Comparison of ENCODE assay signal across 13 cellular contexts in genomic region chr14:98136019-98136418, GRCh38.
DNase-seq lines count a peak whose midpoint lies in the region; ATAC-seq and TF ChIP-seq lines count a peak whose summit lies in the region.
"Had no signal": no experiment of that assay in that cellular context is flagged by ENCODE, and none has a peak within 500 bp of the region (broad histone marks: within the 10 kb centered on the region; RNA-seq: fewer than 3 reads in every experiment).

No MANE protein-coding gene starts in this region.

- H3K27ac Mint-ChIP-seq in CD4-positive, alpha-beta T cell: peak overlapping the region; percentile 92
- peak overlapping the region; percentile 81 for H3K27ac Mint-ChIP-seq in activated CD8-positive, alpha-beta T cell treated with anti-CD3 and anti-CD28 coated beads, Interleukin-2, amount 10 ng/mL, durations not matched to agents 7 days and 5 days
- H3K27ac Mint-ChIP-seq in effector memory CD8-positive, alpha-beta T cell: peak overlapping the region; percentile 70 to 85

- H3K36me3 Mint-ChIP-seq in CD4-positive, alpha-beta T cell (ENCODE audit: low read depth): peaks cover 6% of the 10 kb centered on the region
- H3K36me3 Mint-ChIP-seq in activated CD8-positive, alpha-beta T cell treated with anti-CD3 and anti-CD28 coated beads, Interleukin-2, amount 10 ng/mL, durations not matched to agents 7 days and 5 days (ENCODE audit: low read depth): no peaks in the 10 kb centered on the region
- no peaks in the 10 kb centered on the region for H3K36me3 Mint-ChIP-seq in effector memory CD8-positive, alpha-beta T cell (ENCODE audit: insufficient read depth)

- CTCF ChIA-PET in CD4-positive, alpha-beta T cell (lab: Charles Lee): interaction anchor here (1.0 to 2.6 kb wide), 4 partner anchors 21 to 1136 kb away, joined by 3 to 8 read pairs (median 4); partner anchors contain the start of gene BCL11B
- CTCF ChIA-PET in activated CD8-positive, alpha-beta T cell treated with anti-CD3 and anti-CD28 coated beads, Interleukin-2, amount 10 ng/mL, durations not matched to agents 7 days and 5 days (lab: Charles Lee): interaction anchor here (0.8 to 13.2 kb wide), 16 partner anchors 15 to 1138 kb away, joined by 3 to 309 read pairs (median 4); no protein-coding TSS in a partner anchor
- CTCF ChIA-PET in RWPE1 (lab: Yijun Ruan, JAX): no interaction called here

- H3K4me3 Mint-ChIP-seq in CD4-positive, alpha-beta T cell: peak overlapping the region; percentile 80
- H3K4me3 Mint-ChIP-seq in activated CD8-positive, alpha-beta T cell treated with anti-CD3 and anti-CD28 coated beads, Interleukin-2, amount 10 ng/mL, durations not matched to agents 7 days and 5 days: peak overlapping the region; percentile 60
- peak overlapping the region; percentile 33 to 73 for H3K4me3 Mint-ChIP-seq in effector memory CD8-positive, alpha-beta T cell

- ATAC-seq in CD4-positive, alpha-beta T cell (ENCODE audit: poor library complexity): peak; percentile 45
- ATAC-seq in activated CD8-positive, alpha-beta T cell treated with anti-CD3 and anti-CD28 coated beads, Interleukin-2, amount 10 ng/mL, durations not matched to agents 7 days and 5 days: peak; percentile 41
- ATAC-seq in effector memory CD8-positive, alpha-beta T cell (replicated peaks): peak; percentile 45
- ATAC-seq in GM21723 (IDR thresholded peaks at IDR 0.05; ENCODE audit: unreplicated experiment): no peak
- ATAC-seq: heart left ventricle had no signal

- DNase-seq in CD4-positive, alpha-beta T cell: peak in 7 of 10 experiments; percentile 10 to 46 (median 21)
- DNase-seq in Jurkat, Clone E6-1 (ENCODE audit: low read depth, low spot score): peak; percentile 83
- DNase-seq in activated CD8-positive, alpha-beta T cell treated with anti-CD3 and anti-CD28 coated beads, Interleukin-2, amount 10 ng/mL, durations not matched to agents 7 days and 5 days: peak; percentile 55
- DNase-seq in effector memory CD8-positive, alpha-beta T cell: no peak
- DNase-seq in RWPE1 (ENCODE audit: low spot score) (no peak), kidney tubule cell (ENCODE audit: low spot score) (no peak), cortex of kidney (lab: John Stamatoyannopoulos, UW) (no peak)
- DNase-seq: C1 segment of cervical spinal cord, heart left ventricle, NCI-H446, uterus had no signal

- H3K27me3 ChIP-seq in CD4-positive, alpha-beta T cell (ENCODE audit: control insufficient read depth, insufficient read depth, low read length): no peaks in the 10 kb centered on the region
- H3K27me3 ChIP-seq: uterus had no signal

- H3K27ac ChIP-seq in CD4-positive, alpha-beta T cell (ENCODE audit: low read depth, low read length): peak overlapping the region; percentile 71
- H3K27ac ChIP-seq in RWPE1: no peak overlapping the region
- H3K27ac ChIP-seq: heart left ventricle, prostate gland, uterus had no signal

- TF ChIP-seq CTCF in CD4-positive, alpha-beta T cell (IDR thresholded peaks at IDR 0.05): no peak
- no peak for TF ChIP-seq CTCF in RWPE1 (conservative IDR thresholded peaks at IDR 0.05; ENCODE audit: low read depth)

- H3K9me3 ChIP-seq in CD4-positive, alpha-beta T cell (ENCODE audit: control insufficient read depth, low read length): no peaks in the 10 kb centered on the region
- H3K9me3 ChIP-seq: heart left ventricle, prostate gland, uterus had no signal

- intact Hi-C loops in CD4-positive, alpha-beta T cell (cut with DNase I, micrococcal nuclease): loop anchor here (2.0 to 10.0 kb wide), 7 partner anchors 56 to 1056 kb away; no protein-coding TSS in a partner anchor

- H3K27me3 Mint-ChIP-seq in CD4-positive, alpha-beta T cell: no peaks in the 10 kb centered on the region
- no peaks in the 10 kb centered on the region for H3K27me3 Mint-ChIP-seq in activated CD8-positive, alpha-beta T cell treated with anti-CD3 and anti-CD28 coated beads, Interleukin-2, amount 10 ng/mL, durations not matched to agents 7 days and 5 days (ENCODE audit: low read depth)
- no peaks in the 10 kb centered on the region for H3K27me3 Mint-ChIP-seq in effector memory CD8-positive, alpha-beta T cell

- no peaks in the 10 kb centered on the region for H3K9me3 Mint-ChIP-seq in CD4-positive, alpha-beta T cell
- no peaks in the 10 kb centered on the region for H3K9me3 Mint-ChIP-seq in activated CD8-positive, alpha-beta T cell treated with anti-CD3 and anti-CD28 coated beads, Interleukin-2, amount 10 ng/mL, durations not matched to agents 7 days and 5 days (ENCODE audit: insufficient read depth)
- no peaks in the 10 kb centered on the region for H3K9me3 Mint-ChIP-seq in effector memory CD8-positive, alpha-beta T cell

- no peak overlapping the region for H3K4me3 ChIP-seq in Jurkat, Clone E6-1 (ENCODE audit: low read length)
- H3K4me3 ChIP-seq: heart left ventricle, prostate gland, uterus had no signal

- POLR2A ChIA-PET in CD4-positive, alpha-beta T cell (lab: Charles Lee): interaction anchor here (0.6 to 12.0 kb wide), 28 partner anchors 19 to 1142 kb away, joined by 3 to 324 read pairs (median 5); partner anchors contain the start of gene BCL11B
- POLR2A ChIA-PET in activated CD8-positive, alpha-beta T cell treated with anti-CD3 and anti-CD28 coated beads, Interleukin-2, amount 10 ng/mL, durations not matched to agents 7 days and 5 days (lab: Charles Lee): interaction anchor here (0.5 to 6.1 kb wide), 7 partner anchors 40 to 1136 kb away, joined by 3 to 54 read pairs (median 5); partner anchors contain the start of gene BCL11B
- POLR2A ChIA-PET in RWPE1 (lab: Yijun Ruan, JAX; ENCODE audit: low non-redundant PET): no interaction called here

- peaks cover 95% of the 10 kb centered on the region for H3K4me1 Mint-ChIP-seq in CD4-positive, alpha-beta T cell (ENCODE audit: low read depth)
- peaks cover 66% of the 10 kb centered on the region for H3K4me1 Mint-ChIP-seq in activated CD8-positive, alpha-beta T cell treated with anti-CD3 and anti-CD28 coated beads, Interleukin-2, amount 10 ng/mL, durations not matched to agents 7 days and 5 days (ENCODE audit: low read depth)
- peaks cover 36 to 56% of the 10 kb centered on the region in 2 donors for H3K4me1 Mint-ChIP-seq in effector memory CD8-positive, alpha-beta T cell (ENCODE audit: low read depth in 2 of 2)

Comparison
In these comparisons a context has a peak if more than half of its experiments do, and no peak if none do; other contexts are left out.
1. DNase-seq: peak in CD4-positive, alpha-beta T cell (7 of 10), Jurkat, Clone E6-1 (single experiment) and activated CD8-positive, alpha-beta T cell treated with anti-CD3 and anti-CD28 coated beads, Interleukin-2, amount 10 ng/mL, durations not matched to agents 7 days and 5 days (single experiment); none in effector memory CD8-positive, alpha-beta T cell (0 of 3), RWPE1 (single experiment), kidney tubule cell (single experiment) and cortex of kidney (single experiment).
2. Peak in every context shown above with its lines, with median percentiles within 50 percentile points of each other: H3K27ac Mint-ChIP-seq and H3K4me3 Mint-ChIP-seq.